22 cellular contexts compared by ENCODE assay signal in the genomic region with DNA sequence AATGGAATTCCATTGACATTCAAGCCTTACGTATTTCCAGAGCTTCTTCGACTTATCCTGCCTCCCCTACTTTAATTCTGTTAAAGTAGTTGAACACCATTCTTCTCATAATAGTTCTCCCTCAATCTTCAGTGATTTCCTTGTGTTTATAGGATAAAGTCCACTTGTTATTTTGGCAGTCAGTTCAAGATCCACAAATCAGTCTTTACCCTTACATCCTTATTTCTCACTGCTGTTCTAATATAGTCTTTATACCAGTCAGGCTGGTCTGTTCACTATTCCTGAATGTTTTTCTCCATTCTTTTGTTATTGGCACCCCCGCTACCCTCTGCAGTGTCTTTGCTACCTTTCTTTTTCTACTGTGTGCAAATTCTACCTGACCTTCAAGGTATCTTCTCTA. TPM values are rescaled to one million over a fixed set of nuclear protein-coding genes. Genes with fewer than 3 reads are reported as not detected.
DNase-seq lines count a peak whose midpoint lies in the region; ATAC-seq, FAIRE-seq and TF ChIP-seq lines count a peak whose summit lies in the region.
"Had no signal": no experiment of that assay in that cellular context is flagged by ENCODE, and none has a peak within 500 bp of the region (broad histone marks: within the 10 kb centered on the region; RNA-seq: fewer than 3 reads in every experiment).

No MANE protein-coding gene starts in this region.

- no peaks in the 10 kb centered on the region for H3K36me3 ChIP-seq in mucosa of descending colon (ENCODE audit: low read depth)
- no peaks in the 10 kb centered on the region for H3K36me3 ChIP-seq in small intestine (ENCODE audit: control insufficient read depth in 2 of 2, insufficient read depth in 2 of 2, low read length in 2 of 2)
- H3K36me3 ChIP-seq in tibial nerve = peaks cover 0 to 12% (median 0%) of the 10 kb centered on the region in 3 donors
- H3K36me3 ChIP-seq: BE2C had no signal

- peaks cover 23% of the 10 kb centered on the region for H3K4me1 Mint-ChIP-seq in T-helper 17 cell
- H3K4me1 Mint-ChIP-seq in immature natural killer cell = peaks cover 0 to 18% of the 10 kb centered on the region in 2 donors

- H3K4me1 ChIP-seq in mucosa of descending colon (ENCODE audit: low read depth) (peaks cover 13% of the 10 kb centered on the region), small intestine (ENCODE audit: control insufficient read depth in 2 of 2, insufficient read depth in 1 of 2, low read depth in 1 of 2, low read length in 1 of 2) (no peaks in the 10 kb centered on the region), tibial nerve (no peaks in the 10 kb centered on the region)
- H3K4me1 ChIP-seq: BE2C had no signal

- no peak for TF ChIP-seq EP300 in tibial nerve (IDR thresholded peaks at IDR 0.05)

- no peak for TF ChIP-seq POLR2A in tibial nerve (IDR thresholded peaks at IDR 0.05)

- WGBS in small intestine, 3 donors = 48 to 75% (median 50%) methylated on average over 3 of the region's 3 CpGs
- 88 to 94% methylated on average over 3 of the region's 3 CpGs for WGBS in tibial nerve, 2 donors

- no peaks in the 10 kb centered on the region for H3K27me3 ChIP-seq in small intestine (ENCODE audit: control insufficient read depth in 2 of 2, insufficient read depth in 2 of 2, low read length in 2 of 2)
- H3K27me3 ChIP-seq in tibial nerve = no peaks in the 10 kb centered on the region
- H3K27me3 ChIP-seq: BE2C had no signal

- H3K27ac Mint-ChIP-seq in T-helper 17 cell (peak overlapping the region; percentile 51), immature natural killer cell (no peak overlapping the region)

- H3K4me3 ChIP-seq in mucosa of descending colon (no peak overlapping the region), small intestine (ENCODE audit: low read depth in 1 of 2, low read length in 2 of 2) (no peak overlapping the region), tibial nerve (no peak overlapping the region)
- H3K4me3 ChIP-seq: GM12878 had no signal

- FAIRE-seq in islet of Langerhans (lab: Jason Lieb, UNC) (peak; percentile 36), small intestine (lab: Jason Lieb, UNC) (no peak)
- FAIRE-seq: A204.1, GM12878, H1 had no signal

- intact Hi-C loops in mucosa of descending colon (cut with DNase I, micrococcal nuclease) = no loop called here

- peaks cover 2% of the 10 kb centered on the region for H3K36me3 Mint-ChIP-seq in T-helper 17 cell (ENCODE audit: low read depth)
- H3K36me3 Mint-ChIP-seq in immature natural killer cell = peaks cover 0 to 7% (median 3%) of the 10 kb centered on the region in 3 donors

- TF ChIP-seq CTCF in mucosa of descending colon (IDR thresholded peaks at IDR 0.05) (no peak), tibial nerve (IDR thresholded peaks at IDR 0.05) (no peak)

- H3K27ac ChIP-seq in small intestine (ENCODE audit: low read depth in 1 of 2, low read length in 1 of 2) = no peak overlapping the region
- no peak overlapping the region for H3K27ac ChIP-seq in tibial nerve

- no peak for ATAC-seq in T-helper 17 cell
- peak; percentile 68 for ATAC-seq in mucosa of descending colon
- ATAC-seq in HG03139 (IDR thresholded peaks at IDR 0.05; ENCODE audit: unreplicated experiment) = no peak
- ATAC-seq: GM12878 had no signal

- no peaks in the 10 kb centered on the region for H3K9me3 Mint-ChIP-seq in immature natural killer cell
- H3K9me3 Mint-ChIP-seq: CD4-positive, CD25-positive, alpha-beta regulatory T cell; CD8-positive, alpha-beta memory T cell; H9 had no signal

- H3K27me3 Mint-ChIP-seq in T-helper 17 cell (no peaks in the 10 kb centered on the region), immature natural killer cell (ENCODE audit: low read depth in 3 of 3) (no peaks in the 10 kb centered on the region)
- H3K27me3 Mint-ChIP-seq: CD4-positive, CD25-positive, alpha-beta regulatory T cell; CD8-positive, alpha-beta memory T cell had no signal

- H3K9me3 ChIP-seq in T-helper 17 cell (ENCODE audit: control insufficient read depth, low read length, poor library complexity, severe bottlenecking) = no peaks in the 10 kb centered on the region
- no peaks in the 10 kb centered on the region for H3K9me3 ChIP-seq in mucosa of descending colon
- H3K9me3 ChIP-seq in small intestine (ENCODE audit: control insufficient read depth, low read depth) = no peaks in the 10 kb centered on the region
- no peaks in the 10 kb centered on the region for H3K9me3 ChIP-seq in tibial nerve
- H3K9me3 ChIP-seq: BE2C had no signal

- DNase-seq in T-helper 17 cell (no peak), mucosa of descending colon (no peak), small intestine (peak; percentile 24), NCI-H774 (lab: John Stamatoyannopoulos, UW) (no peak), tibial nerve (ENCODE audit: low spot score in 2 of 2) (no peak), immature natural killer cell (no peak)
- DNase-seq: ACHN; BE2C; C1 segment of cervical spinal cord; CD4-positive, CD25-positive, alpha-beta regulatory T cell; CD8-positive, alpha-beta memory T cell; COR-L47; DMS 273 treated with DMSO at 0.1 percent for 48 hours; DMS53; DND-41; EL; H9 had no signal

- H3K4me3 Mint-ChIP-seq in T-helper 17 cell = no peak overlapping the region
- H3K4me3 Mint-ChIP-seq in immature natural killer cell = no peak overlapping the region
- H3K4me3 Mint-ChIP-seq: CD4-positive, CD25-positive, alpha-beta regulatory T cell; CD8-positive, alpha-beta memory T cell; H9 had no signal

RNA-seq across cellular contexts. Expression of gene ATP6V1A, which starts 29.7 kb away (rescaled TPM):
- total RNA-seq in T-helper 17 cell = 10 to 100 TPM; 15.1 to 18.3 TPM
- total RNA-seq in mucosa of descending colon = 10 to 100 TPM; 58.7 to 82.6 (median 65.7) TPM
- polyA plus RNA-seq in small intestine = 10 to 100 TPM; 13.8 to 19.4 (median 15.9) TPM
- total RNA-seq in tibial nerve = 10 to 100 TPM; 28.8 to 38.1 (median 34.2) TPM
- 10 to 100 TPM; 46.0 to 51.1 (median 46.1) TPM for polyA plus RNA-seq in immature natural killer cell

RNA-seq across cellular contexts. Expression of gene NAA50, which starts 30.5 kb away (rescaled TPM):
- total RNA-seq in T-helper 17 cell (10 to 100 TPM; 44.8 to 49.4 TPM), mucosa of descending colon (10 to 100 TPM; 74.4 to 99.1 (median 95.9) TPM), tibial nerve (100 to 1,000 TPM in 1 of 4 donors, 10 to 100 TPM in 3; 80.7 to 101 (median 89.0) TPM)
- polyA plus RNA-seq in small intestine (10 to 100 TPM; 17.0 to 56.7 (median 25.3) TPM), immature natural killer cell (10 to 100 TPM; 58.0 to 80.1 (median 65.2) TPM)
